ENCODE assay signal across 8 cellular contexts in genomic region chr6:30685157-30685976, GRCh38. TPM values are rescaled to one million over a fixed set of nuclear protein-coding genes. Genes with fewer than 3 reads are reported as not detected.
DNase-seq lines count a peak whose midpoint lies in the region; ATAC-seq and TF ChIP-seq lines count a peak whose summit lies in the region.

No MANE protein-coding gene starts in this region.

- DNase-seq in stimulated activated CD4-positive, alpha-beta T cell treated with anti-CD3 and anti-CD28 coated beads, Interleukin-4, amount 100 ng/mL, for 24 hours = peak; percentile 33
- DNase-seq in stimulated activated CD4-positive, alpha-beta T cell treated with anti-CD3 and anti-CD28 coated beads, Interleukin-2, amount 100 ng/mL, for 48 hours = no peak
- peak; percentile 34 to 47 for DNase-seq in activated CD4-positive, alpha-beta T cell treated with anti-CD3 and anti-CD28 coated beads, Interleukin-2, amount 50 U/mL, for 48 hours
- DNase-seq in heart left ventricle = peak in 1 of 5 donors; percentile 69
- no peak for DNase-seq in NK-92 treated with Interleukin-12 subunit alpha and Interleukin-12 subunit beta, amount 100 ng/mL, for 24 hours (lab: John Stamatoyannopoulos, UW)

- peak overlapping the region; percentile 52 to 96 (median 74) for H3K4me3 ChIP-seq in heart left ventricle
- peak overlapping the region; percentile 95 for H3K4me3 ChIP-seq in skeletal muscle satellite cell (ENCODE audit: low read length)

- intact Hi-C loops in heart left ventricle (cut with DNase I) = loop anchor here in 3 of 10 donors (2.0 to 10.0 kb wide), 3 partner anchors 35 to 399 kb away; partner anchors contain the start of genes DDR1 (in 1 of the 3) and TUBB (in 1 of the 3)

- no peaks in the 10 kb centered on the region for H3K27me3 ChIP-seq in heart left ventricle
- no peaks in the 10 kb centered on the region for H3K27me3 ChIP-seq in skeletal muscle satellite cell (ENCODE audit: control insufficient read depth, insufficient read depth, low read length)

- H3K4me2 ChIP-seq in skeletal muscle satellite cell (ENCODE audit: low read length) = peak overlapping the region; percentile 99

- H3K4me1 ChIP-seq in heart left ventricle = peaks cover 4 to 86% (median 54%) of the 10 kb centered on the region in 12 donors
- H3K4me1 ChIP-seq in skeletal muscle satellite cell (ENCODE audit: control insufficient read depth, insufficient read depth, low read length) = peaks cover 48% of the 10 kb centered on the region

- ATAC-seq in heart left ventricle = no peak
- ATAC-seq in GM21360 (IDR thresholded peaks at IDR 0.05; ENCODE audit: unreplicated experiment) = no peak
- ATAC-seq in GM21576 (IDR thresholded peaks at IDR 0.05; ENCODE audit: unreplicated experiment) = no peak

- H3K9ac ChIP-seq in skeletal muscle satellite cell (ENCODE audit: low read depth, low read length) = peak overlapping the region; percentile 96

- WGBS in heart left ventricle, 4 donors = 32 to 47% (median 40%) methylated on average over 28 of the region's 28 CpGs

- H3K9me3 ChIP-seq in heart left ventricle (no peaks in the 10 kb centered on the region), skeletal muscle satellite cell (replicated peaks; ENCODE audit: low read length) (no peaks in the 10 kb centered on the region)

- peak in 3 of 12 donors; percentile 2 to 26 (median 7) for TF ChIP-seq CTCF in heart left ventricle (IDR thresholded peaks at IDR 0.05)

- peak overlapping the region; percentile 92 to 100 (median 98) for H3K27ac ChIP-seq in heart left ventricle

- H3K36me3 ChIP-seq in heart left ventricle = peaks cover 0 to 24% (median 4%) of the 10 kb centered on the region in 9 donors
- H3K36me3 ChIP-seq in skeletal muscle satellite cell (ENCODE audit: insufficient read depth, low read length) = peaks cover 39% of the 10 kb centered on the region

- no peak for TF ChIP-seq POLR2A in heart left ventricle (IDR thresholded peaks at IDR 0.05)

RNA-seq across cellular contexts. Expression of gene PPP1R18, which starts 1.1 kb away (rescaled TPM):
- total RNA-seq in heart left ventricle = 10 to 100 TPM; 11.9 to 77.2 (median 18.5) TPM
- polyA plus RNA-seq in heart left ventricle = 10 to 100 TPM; 19.4 to 21.8 TPM
- total RNA-seq in skeletal muscle satellite cell (2012; rRNA removed) = 54.5 and 69.2 TPM in 2 replicates

RNA-seq across cellular contexts. Expression of gene NRM, which starts 5.4 kb away (rescaled TPM):
- total RNA-seq in heart left ventricle = 1 to 10 TPM; 2.2 to 9.6 (median 3.9) TPM
- polyA plus RNA-seq in heart left ventricle = 1 to 10 TPM; 5.6 to 8.6 TPM
- 2.4 and 3.3 TPM in 2 replicates for total RNA-seq in skeletal muscle satellite cell (2012; rRNA removed)

RNA-seq across cellular contexts. Expression of gene DHX16, which starts 12.6 kb away (rescaled TPM):
- total RNA-seq in heart left ventricle = 10 to 100 TPM; 17.6 to 26.1 (median 21.0) TPM
- polyA plus RNA-seq in heart left ventricle = 10 to 100 TPM; 16.1 to 39.4 TPM
- 23.1 and 27.7 TPM in 2 replicates for total RNA-seq in skeletal muscle satellite cell (2012; rRNA removed)

RNA-seq across cellular contexts. Expression of gene MDC1, which starts 31.7 kb away (rescaled TPM):
- 10 to 100 TPM; 10.6 to 25.0 (median 17.5) TPM for total RNA-seq in heart left ventricle
- polyA plus RNA-seq in heart left ventricle = 10 to 100 TPM in 1 of 2 donors, 1 to 10 TPM in 1; 8.6 to 13.9 TPM
- 6.1 and 7.6 TPM in 2 replicates for total RNA-seq in skeletal muscle satellite cell (2012; rRNA removed)

RNA-seq across cellular contexts. Expression of gene TUBB, which starts 34.8 kb away (rescaled TPM):
- 100 to 1,000 TPM; 183 to 474 (median 238) TPM for total RNA-seq in heart left ventricle
- 100 to 1,000 TPM; 195 to 497 TPM for polyA plus RNA-seq in heart left ventricle
- 624 and 1,061 TPM in 2 replicates for total RNA-seq in skeletal muscle satellite cell (2012; rRNA removed)

Comparison
In these comparisons a context has a peak if more than half of its experiments do, and no peak if none do; other contexts are left out.
1. DNase-seq: peak in stimulated activated CD4-positive, alpha-beta T cell treated with anti-CD3 and anti-CD28 coated beads, Interleukin-4, amount 100 ng/mL, for 24 hours (single experiment) and activated CD4-positive, alpha-beta T cell treated with anti-CD3 and anti-CD28 coated beads, Interleukin-2, amount 50 U/mL, for 48 hours (2 of 2); none in stimulated activated CD4-positive, alpha-beta T cell treated with anti-CD3 and anti-CD28 coated beads, Interleukin-2, amount 100 ng/mL, for 48 hours (0 of 2) and NK-92 treated with Interleukin-12 subunit alpha and Interleukin-12 subunit beta, amount 100 ng/mL, for 24 hours (single experiment).